In the genomic region with DNA sequence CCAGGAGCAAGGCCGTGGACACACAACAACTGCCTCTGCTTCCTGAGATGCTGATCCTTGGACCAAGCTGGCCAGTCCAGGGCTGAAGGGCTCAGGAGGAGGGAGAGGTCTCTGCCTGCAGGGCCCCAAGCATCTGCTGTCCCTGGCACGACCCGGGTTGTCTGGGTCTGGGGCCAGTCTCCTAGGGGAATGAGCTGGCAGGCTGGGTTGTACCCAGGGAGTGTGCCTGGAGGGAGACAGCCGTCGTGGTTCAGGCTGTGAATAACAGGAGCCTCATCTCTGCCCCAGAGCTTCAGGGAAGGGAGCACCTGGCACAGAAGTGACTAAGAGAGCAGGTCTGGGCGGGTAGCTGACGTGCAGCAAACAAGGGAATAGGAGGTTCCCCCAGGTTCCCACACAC, we compare ENCODE assay signal across 16 cellular contexts. TPM values are rescaled to one million over a fixed set of nuclear protein-coding genes. Genes with fewer than 3 reads are reported as not detected.
DNase-seq lines count a peak whose midpoint lies in the region; ATAC-seq, FAIRE-seq and TF ChIP-seq lines count a peak whose summit lies in the region.
"Had no signal": no experiment of that assay in that cellular context is flagged by ENCODE, and none has a peak within 500 bp of the region (broad histone marks: within the 10 kb centered on the region; RNA-seq: fewer than 3 reads in every experiment).

No MANE protein-coding gene starts in this region.

- H3K56ac ChIP-seq in H1 (replicated peaks; ENCODE audit: insufficient read length, low read depth, low read length): no peak overlapping the region

- H2BK120ac ChIP-seq in H1 (replicated peaks; ENCODE audit: low read depth, low read length): no peak overlapping the region

- 85% methylated on average over 7 of the region's 7 CpGs; no CpG with 5 or more reads in 1 of the 2 experiments for WGBS in H1 (ENCODE audit: extremely low coverage in 1 of 2, insufficient coverage in 1 of 2, insufficient read length in 1 of 2, insufficient replicate concordance in 2 of 2, low coverage in 1 of 2, low lambda C conversion rate in 2 of 2, missing lambda C conversion rate in 1 of 2), 2 experiments
- 39 to 51% (median 46%) methylated on average over 7 of the region's 7 CpGs for WGBS in psoas muscle, 3 donors

- no peak overlapping the region for H3K18ac ChIP-seq in H1 (ENCODE audit: extremely low read depth, low read length)

- H3K27me3 Mint-ChIP-seq in stimulated activated naive CD8-positive, alpha-beta T cell treated with anti-CD3 and anti-CD28 coated beads, Interleukin-15, amount 100 ng/mL, for 72 hours: peaks cover 39% of the 10 kb centered on the region

- H3K36me3 ChIP-seq in MG63 (no peaks in the 10 kb centered on the region), H1 (ENCODE audit: control insufficient read depth in 2 of 4, insufficient read depth in 4 of 4, low read length in 3 of 4) (no peaks in the 10 kb centered on the region), psoas muscle (ENCODE audit: insufficient read depth in 1 of 2, low read depth in 1 of 2) (no peaks in the 10 kb centered on the region)
- H3K36me3 ChIP-seq: cardiac muscle cell had no signal

- no peak overlapping the region for H4K5ac ChIP-seq in H1 (ENCODE audit: insufficient read length, low read depth, low read length)

- no peak for TF ChIP-seq CTCF in H1 (IDR thresholded peaks at IDR 0.05; ENCODE audit: control extremely low read depth in 1 of 3, insufficient read depth in 1 of 3, low read depth in 1 of 3, low read length in 3 of 3)
- no peak for TF ChIP-seq CTCF in psoas muscle (IDR thresholded peaks at IDR 0.05)

- POLR2A ChIA-PET in H1 (lab: Charles Lee; ENCODE audit: partially characterized antibody): interaction anchor here (0.7 to 2.2 kb wide), 3 partner anchors 13 to 58 kb away, joined by 3 to 5 read pairs (median 3); partner anchors contain the start of gene TRIM56

- no peak overlapping the region for H2AFZ ChIP-seq in H1 (ENCODE audit: low read length)
- H2AFZ ChIP-seq: parathyroid adenoma had no signal

- in situ Hi-C loops in Caki2 (cut with HindIII; ENCODE audit: low pct_unique_long_range_greater_than_20kb, low sequenced_read_pairs): no loop called here

- H3K4me3 Mint-ChIP-seq in stimulated activated naive CD8-positive, alpha-beta T cell treated with anti-CD3 and anti-CD28 coated beads, Interleukin-15, amount 100 ng/mL, for 72 hours: no peak overlapping the region
- H3K4me3 Mint-ChIP-seq: stimulated activated effector memory CD8-positive, alpha-beta T cell treated with anti-CD3 and anti-CD28 coated beads, Interleukin-12 subunit alpha, Interleukin-12 subunit beta, amount 100 ng/mL, for 72 hours had no signal

- no peak overlapping the region for H3K9ac ChIP-seq in H1 (replicated peaks in 1 of 4; ENCODE audit: extremely low read depth in 1 of 4, low read depth in 3 of 4, low read length in 3 of 4)
- H3K9ac ChIP-seq: parathyroid adenoma had no signal

- H2BK20ac ChIP-seq in H1 (ENCODE audit: low read length): 0 out of 2 replicates have a peak overlapping the region, but pooled peaks have one; percentile 10

- no peaks in the 10 kb centered on the region for H4K20me1 ChIP-seq in H1 (replicated peaks in 1 of 2; ENCODE audit: control insufficient read depth in 1 of 2, insufficient read depth in 2 of 2, low read length in 2 of 2)

- H3K23ac ChIP-seq in H1 (ENCODE audit: insufficient read length): no peak overlapping the region

- no peak overlapping the region for H3K4me2 ChIP-seq in H1 (ENCODE audit: insufficient read depth in 1 of 2, low read depth in 2 of 2, low read length in 2 of 2)

- no peaks in the 10 kb centered on the region for H3K79me2 ChIP-seq in H1 (ENCODE audit: control insufficient read depth in 1 of 2, insufficient read depth in 2 of 2, low read length in 2 of 2)
- H3K79me2 ChIP-seq: parathyroid adenoma had no signal

- H3K27me3 ChIP-seq in MG63 (no peaks in the 10 kb centered on the region), H1 (replicated peaks in 1 of 4; ENCODE audit: control insufficient read depth in 3 of 4, extremely low read depth in 1 of 4, insufficient read depth in 3 of 4, low read length in 3 of 4) (no peaks in the 10 kb centered on the region), psoas muscle (ENCODE audit: insufficient read depth in 3 of 3, low read length in 2 of 3) (peaks cover 0 to 29% (median 6%) of the 10 kb centered on the region in 3 donors)
- H3K27me3 ChIP-seq: cardiac muscle cell had no signal

- no peaks in the 10 kb centered on the region for H3K79me1 ChIP-seq in H1 (ENCODE audit: low read depth, low read length)

- no peak for TF ChIP-seq EP300 in H1 (IDR thresholded peaks at IDR 0.05; ENCODE audit: borderline replicate concordance in 1 of 2, low read depth in 2 of 2, low read length in 2 of 2)

- H3K4me3 ChIP-seq in MG63 (no peak overlapping the region), H1 (ENCODE audit: extremely low read depth in 1 of 4, insufficient read depth in 2 of 4, low read depth in 3 of 4, low read length in 4 of 4) (no peak overlapping the region), psoas muscle (no peak overlapping the region)
- H3K4me3 ChIP-seq: cardiac muscle cell had no signal

- no peak overlapping the region for H3K4ac ChIP-seq in H1 (replicated peaks; ENCODE audit: insufficient read length, low read depth, low read length)

- no peak for FAIRE-seq in H1 (lab: Jason Lieb, UNC)

- H3K4me1 Mint-ChIP-seq in stimulated activated naive CD8-positive, alpha-beta T cell treated with anti-CD3 and anti-CD28 coated beads, Interleukin-15, amount 100 ng/mL, for 72 hours: peaks cover 20% of the 10 kb centered on the region
- H3K4me1 Mint-ChIP-seq: stimulated activated effector memory CD8-positive, alpha-beta T cell treated with anti-CD3 and anti-CD28 coated beads, Interleukin-12 subunit alpha, Interleukin-12 subunit beta, amount 100 ng/mL, for 72 hours had no signal

- H2BK15ac ChIP-seq in H1 (ENCODE audit: low read length): no peak overlapping the region

- intact Hi-C loops in psoas muscle (cut with DNase I): no loop called here

- H4K91ac ChIP-seq in H1 (replicated peaks; ENCODE audit: insufficient read length, low read length): no peak overlapping the region

- H2AK5ac ChIP-seq in H1 (ENCODE audit: low read depth, low read length): no peak overlapping the region

- peaks cover 0 to 4% (median 0%) of the 10 kb centered on the region in 4 experiments; a peak in 1 of 7 replicates for H3K4me1 ChIP-seq in H1 (replicated peaks in 1 of 4; ENCODE audit: control insufficient read depth in 3 of 4, insufficient read depth in 4 of 4, low read length in 3 of 4)
- no peaks in the 10 kb centered on the region for H3K4me1 ChIP-seq in psoas muscle
- H3K4me1 ChIP-seq: parathyroid adenoma had no signal

- peak overlapping the region; percentile 28; the same call in 1 of the 2 replicates for H4K8ac ChIP-seq in H1 (ENCODE audit: extremely low read depth, insufficient read depth, low read length)

- no peak overlapping the region for H3K14ac ChIP-seq in H1 (ENCODE audit: insufficient read length)

- H2BK5ac ChIP-seq in H1 (ENCODE audit: low read depth, low read length): peak overlapping the region; percentile 35; the same call in 1 of the 2 replicates

- TF ChIP-seq RAD21 in H1 (IDR thresholded peaks at IDR 0.05 in 1 of 2, conservative IDR thresholded peaks at IDR 0.05 in 1 of 2; ENCODE audit: low read depth in 2 of 2, low read length in 2 of 2): no peak

- DNase-seq in Caki2 (ENCODE audit: low read depth) (peak; percentile 50), MG63 (peak; percentile 50), H1 (ENCODE audit: low read depth in 1 of 2, low spot score in 2 of 2) (no peak), psoas muscle (no peak), DMS153 treated with DMSO at 0.1 percent for 48 hours (lab: John Stamatoyannopoulos, UW; ENCODE audit: unreplicated experiment) (no peak), amygdala (lab: John Stamatoyannopoulos, UW) (no peak)
- DNase-seq in stimulated activated naive CD8-positive, alpha-beta T cell treated with anti-CD3 and anti-CD28 coated beads, Interleukin-15, amount 100 ng/mL, for 72 hours: no peak
- no peak for DNase-seq in stimulated activated naive CD4-positive, alpha-beta T cell (lab: John Stamatoyannopoulos, UW)
- DNase-seq: activated CD4-positive, alpha-beta T cell treated with anti-CD3 and anti-CD28 coated beads, Interleukin-2, amount 50 U/mL, for 48 hours; activated naive CD4-positive, alpha-beta T cell; NCI-H1105 treated with DMSO at 0.1 percent for 48 hours; NCI-H446; RPMI8226 had no signal

- no peaks in the 10 kb centered on the region for H3K9me3 Mint-ChIP-seq in stimulated activated naive CD8-positive, alpha-beta T cell treated with anti-CD3 and anti-CD28 coated beads, Interleukin-15, amount 100 ng/mL, for 72 hours
- H3K9me3 Mint-ChIP-seq: stimulated activated effector memory CD8-positive, alpha-beta T cell treated with anti-CD3 and anti-CD28 coated beads, Interleukin-12 subunit alpha, Interleukin-12 subunit beta, amount 100 ng/mL, for 72 hours had no signal

- H3K23me2 ChIP-seq in H1 (ENCODE audit: low read depth, low read length): no peaks in the 10 kb centered on the region

- H3K27ac ChIP-seq in H1 (ENCODE audit: low read depth, low read length): no peak overlapping the region
- H3K27ac ChIP-seq in psoas muscle: peak overlapping the region; percentile 30
- H3K27ac ChIP-seq: cardiac muscle cell, parathyroid adenoma had no signal

- H2BK12ac ChIP-seq in H1 (ENCODE audit: low read depth, low read length): peak overlapping the region; percentile 63; the same call in 1 of the 2 replicates

- no peak for TF ChIP-seq POLR2A in H1 (IDR thresholded peaks at IDR 0.05; ENCODE audit: control extremely low read depth in 1 of 2, low read depth in 2 of 2, low read length in 2 of 2)

- ATAC-seq in psoas muscle: peak in 3 of 4 donors; percentile 26 to 39 (median 33)
- ATAC-seq in stimulated activated naive CD8-positive, alpha-beta T cell treated with anti-CD3 and anti-CD28 coated beads, Interleukin-15, amount 100 ng/mL, for 72 hours: no peak
- ATAC-seq: stimulated activated effector memory CD8-positive, alpha-beta T cell treated with anti-CD3 and anti-CD28 coated beads, Interleukin-12 subunit alpha, Interleukin-12 subunit beta, amount 100 ng/mL, for 72 hours had no signal

- H3K9me3 ChIP-seq in MG63 (no peaks in the 10 kb centered on the region), H1 (ENCODE audit: insufficient read depth in 2 of 2, low read depth in 1 of 2, low read length in 1 of 2) (no peaks in the 10 kb centered on the region), psoas muscle (no peaks in the 10 kb centered on the region)

- H3K27ac Mint-ChIP-seq in stimulated activated naive CD8-positive, alpha-beta T cell treated with anti-CD3 and anti-CD28 coated beads, Interleukin-15, amount 100 ng/mL, for 72 hours: no peak overlapping the region
- H3K27ac Mint-ChIP-seq: stimulated activated effector memory CD8-positive, alpha-beta T cell treated with anti-CD3 and anti-CD28 coated beads, Interleukin-12 subunit alpha, Interleukin-12 subunit beta, amount 100 ng/mL, for 72 hours had no signal

- CTCF ChIA-PET in H1 (lab: Charles Lee; ENCODE audit: partially characterized antibody): interaction anchor here (0.5 to 3.0 kb wide), 8 partner anchors 8 to 135 kb away, joined by 3 to 22 read pairs (median 4); no protein-coding TSS in a partner anchor

RNA-seq across cellular contexts. Expression of gene SERPINE1, which starts 17.9 kb away (rescaled TPM):
- 36.7 and 42.4 TPM in 2 replicates for total RNA-seq in Caki2 (2014; rRNA removed; shearing (Covaris generic); ENCODE audit: low replicate concordance)
- 59.2 and 73.4 TPM in 2 replicates for total RNA-seq in MG63 (2014; rRNA removed; shearing (Covaris generic); ENCODE audit: low replicate concordance)
- total RNA-seq in H1 (2021; fragmentation: NEBNext Ultra II Directional; extraction: Animal tissue kit (Norgen Biotek cat#: 25700)): 5.6 and 6.8 TPM in 2 replicates
- polyA plus RNA-seq in H1 (2011; rRNA removed) (3.7 and 3.8 TPM in 2 replicates), psoas muscle (100 to 1,000 TPM in 1 of 3 donors, 1 to 10 TPM in 2; 4.3 to 269 (median 5.9) TPM)
- polyA plus RNA-seq in H1 (2011; cell fraction: cytosol; rRNA removed): 3.4 TPM
- 2.8 TPM for polyA plus RNA-seq in H1 (2011; cell fraction: nucleus; rRNA removed)
- 2.5 to 2.9 TPM (median 2.7 TPM) in 4 replicates for polyA plus RNA-seq in H1 (2012, experiment 1 of 2)
- 1.9 TPM for polyA plus RNA-seq in H1 (2012, experiment 2 of 2)
- polyA plus RNA-seq in H1 (2013, experiment 1 of 2): 20.1 TPM
- 28.6 TPM for polyA plus RNA-seq in H1 (2013, experiment 2 of 2)
- polyA minus RNA-seq in H1 (2011; rRNA and poly(A)+ RNA removed): 4.2 and 4.4 TPM in 2 replicates
- polyA minus RNA-seq in H1 (2011; cell fraction: cytosol; rRNA and poly(A)+ RNA removed): 1.9 TPM
- 1.00 TPM for polyA minus RNA-seq in H1 (2011; cell fraction: nucleus; rRNA and poly(A)+ RNA removed)
- 10 to 100 TPM in 1 of 4 donors, 1 to 10 TPM in 3; 7.1 to 14.4 (median 7.4) TPM for total RNA-seq in psoas muscle

RNA-seq across cellular contexts. Expression of gene TRIM56, which starts 23.7 kb away (rescaled TPM):
- total RNA-seq in Caki2 (2014; rRNA removed; shearing (Covaris generic); ENCODE audit: low replicate concordance): 4.1 and 6.8 TPM in 2 replicates
- total RNA-seq in MG63 (2014; rRNA removed; shearing (Covaris generic); ENCODE audit: low replicate concordance): 2.3 and 25.4 TPM in 2 replicates
- total RNA-seq in H1 (2021; fragmentation: NEBNext Ultra II Directional; extraction: Animal tissue kit (Norgen Biotek cat#: 25700)): 17.5 and 18.8 TPM in 2 replicates
- polyA plus RNA-seq in H1 (2011; rRNA removed): 2.0 and 3.4 TPM in 2 replicates
- 3.5 TPM for polyA plus RNA-seq in H1 (2011; cell fraction: cytosol; rRNA removed)
- 11.9 TPM for polyA plus RNA-seq in H1 (2011; cell fraction: nucleus; rRNA removed)
- 11.8 to 21.3 TPM (median 14.5 TPM) in 4 replicates for polyA plus RNA-seq in H1 (2012, experiment 1 of 2)
- polyA plus RNA-seq in H1 (2012, experiment 2 of 2): 3.0 TPM
- 9.3 TPM for polyA plus RNA-seq in H1 (2013, experiment 1 of 2)
- polyA plus RNA-seq in H1 (2013, experiment 2 of 2): 8.3 TPM
- 6.9 and 9.2 TPM in 2 replicates for polyA minus RNA-seq in H1 (2011; rRNA and poly(A)+ RNA removed)
- polyA minus RNA-seq in H1 (2011; cell fraction: cytosol; rRNA and poly(A)+ RNA removed): 5.9 TPM
- 9.1 TPM for polyA minus RNA-seq in H1 (2011; cell fraction: nucleus; rRNA and poly(A)+ RNA removed)
- 10 to 100 TPM; 10.1 to 15.7 (median 13.8) TPM for total RNA-seq in psoas muscle
- 10 to 100 TPM in 1 of 3 donors, 1 to 10 TPM in 2; 3.2 to 13.3 (median 5.8) TPM for polyA plus RNA-seq in psoas muscle

RNA-seq across cellular contexts. Expression of gene AP1S1, which starts 45.3 kb away (rescaled TPM):
- 296 and 312 TPM in 2 replicates for total RNA-seq in Caki2 (2014; rRNA removed; shearing (Covaris generic); ENCODE audit: low replicate concordance)
- 153 and 159 TPM in 2 replicates for total RNA-seq in MG63 (2014; rRNA removed; shearing (Covaris generic); ENCODE audit: low replicate concordance)
- 56.0 and 56.1 TPM in 2 replicates for total RNA-seq in H1 (2021; fragmentation: NEBNext Ultra II Directional; extraction: Animal tissue kit (Norgen Biotek cat#: 25700))
- polyA plus RNA-seq in H1 (2011; rRNA removed) (59.3 and 72.3 TPM in 2 replicates), psoas muscle (10 to 100 TPM; 11.1 to 29.9 (median 17.8) TPM)
- 115 TPM for polyA plus RNA-seq in H1 (2011; cell fraction: cytosol; rRNA removed)
- polyA plus RNA-seq in H1 (2011; cell fraction: nucleus; rRNA removed): 109 TPM
- 81.1 to 105 TPM (median 95.8 TPM) in 4 replicates for polyA plus RNA-seq in H1 (2012, experiment 1 of 2)
- 90.0 TPM for polyA plus RNA-seq in H1 (2012, experiment 2 of 2)
- polyA plus RNA-seq in H1 (2013, experiment 1 of 2): 35.2 TPM
- polyA plus RNA-seq in H1 (2013, experiment 2 of 2): 33.6 TPM
- polyA minus RNA-seq in H1 (2011; rRNA and poly(A)+ RNA removed): 47.0 and 58.4 TPM in 2 replicates
- polyA minus RNA-seq in H1 (2011; cell fraction: cytosol; rRNA and poly(A)+ RNA removed): 17.9 TPM
- polyA minus RNA-seq in H1 (2011; cell fraction: nucleus; rRNA and poly(A)+ RNA removed): 16.7 TPM
- total RNA-seq in psoas muscle: 1 to 10 TPM; 5.7 to 7.1 (median 6.6) TPM

RNA-seq across cellular contexts. Expression of gene VGF, which starts 56.4 kb away (rescaled TPM):
- 0.14 and 0.74 TPM in 2 replicates for total RNA-seq in Caki2 (2014; rRNA removed; shearing (Covaris generic); ENCODE audit: low replicate concordance)
- 0.63 TPM in 1 of 2 replicates, not detected in the other for total RNA-seq in MG63 (2014; rRNA removed; shearing (Covaris generic); ENCODE audit: low replicate concordance)
- 7.0 and 7.4 TPM in 2 replicates for total RNA-seq in H1 (2021; fragmentation: NEBNext Ultra II Directional; extraction: Animal tissue kit (Norgen Biotek cat#: 25700))
- polyA plus RNA-seq in H1 (2011; rRNA removed) (1.6 and 3.0 TPM in 2 replicates), psoas muscle (1 to 10 TPM in 1 of 3 donors, under 1 TPM in 1, not detected in 1; 0.03 to 4.3 TPM)
- polyA plus RNA-seq in H1 (2011; cell fraction: cytosol; rRNA removed): 2.2 TPM
- polyA plus RNA-seq in H1 (2011; cell fraction: nucleus; rRNA removed): 4.2 TPM
- 8.2 to 13.3 TPM (median 11.5 TPM) in 4 replicates for polyA plus RNA-seq in H1 (2012, experiment 1 of 2)
- polyA plus RNA-seq in H1 (2012, experiment 2 of 2): 6.6 TPM
- 29.9 TPM for polyA plus RNA-seq in H1 (2013, experiment 1 of 2)
- 28.2 TPM for polyA plus RNA-seq in H1 (2013, experiment 2 of 2)
- polyA minus RNA-seq in H1 (2011; rRNA and poly(A)+ RNA removed): 0.19 and 0.20 TPM in 2 replicates
- polyA minus RNA-seq in H1 (2011; cell fraction: cytosol; rRNA and poly(A)+ RNA removed): 3.1 TPM
- 1.2 TPM for polyA minus RNA-seq in H1 (2011; cell fraction: nucleus; rRNA and poly(A)+ RNA removed)
- under 1 TPM in 1 of 4 donors, not detected in 3; 0.10 TPM for total RNA-seq in psoas muscle

Comparison
In these comparisons a context has a peak if more than half of its experiments do, and no peak if none do; other contexts are left out.
1. DNase-seq: peak in Caki2 (single experiment) and MG63 (single experiment); none in H1 (0 of 2), psoas muscle (0 of 2), DMS153 treated with DMSO at 0.1 percent for 48 hours (single experiment), stimulated activated naive CD8-positive, alpha-beta T cell treated with anti-CD3 and anti-CD28 coated beads, Interleukin-15, amount 100 ng/mL, for 72 hours (0 of 2), stimulated activated naive CD4-positive, alpha-beta T cell (0 of 6) and amygdala (0 of 56).